33 cellular contexts compared by ENCODE assay signal in the genomic region with DNA sequence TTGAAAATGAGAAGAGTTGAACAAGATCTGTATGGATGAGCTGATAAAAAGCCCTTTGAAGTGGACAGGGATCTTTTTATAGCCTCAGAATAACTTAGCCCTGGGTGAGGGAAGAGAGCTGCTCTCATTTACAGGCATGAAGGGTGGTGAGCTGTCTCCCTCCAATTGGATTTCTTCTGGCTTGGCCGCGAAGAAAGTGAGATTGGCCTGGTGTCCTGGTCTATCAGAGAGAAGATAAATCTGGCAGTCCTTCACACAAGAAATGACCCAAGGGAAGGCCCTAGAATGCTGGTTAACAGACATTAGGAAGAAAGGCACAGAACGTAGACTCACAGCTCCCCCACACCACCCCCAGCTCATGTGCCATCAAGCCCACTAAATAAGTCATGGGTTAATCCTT.
"Had no signal": no experiment of that assay in that cellular context is flagged by ENCODE, and none has a peak within 500 bp of the region (broad histone marks: within the 10 kb centered on the region; RNA-seq: fewer than 3 reads in every experiment).

No MANE protein-coding gene starts in this region.

- H3K27me3 Mint-ChIP-seq: activated B cell treated with CpG ODN at 0.5 μM for 24 hours; activated CD4-positive, alpha-beta memory T cell treated with anti-CD3 and anti-CD28 coated beads for 36 hours; activated CD4-positive, alpha-beta T cell treated with anti-CD3 and anti-CD28 coated beads for 36 hours; activated CD8-positive, alpha-beta memory T cell treated with anti-CD3 and anti-CD28 coated beads, Interleukin-2, amount 10 ng/mL, durations not matched to agents 7 days and 5 days; activated naive CD8-positive, alpha-beta T cell; T-helper 17 cell had no signal

- H3K4me1 Mint-ChIP-seq: activated B cell treated with CpG ODN at 0.5 μM for 24 hours; activated CD4-positive, alpha-beta T cell treated with anti-CD3 and anti-CD28 coated beads for 36 hours; activated CD4-positive, alpha-beta T cell treated with anti-CD3 and anti-CD28 coated beads, Interleukin-2, amount 10 ng/mL, durations not matched to agents 24 days and 14 days; activated CD8-positive, alpha-beta memory T cell treated with anti-CD3 and anti-CD28 coated beads, Interleukin-2, amount 10 ng/mL, durations not matched to agents 7 days and 5 days; T-helper 17 cell had no signal

- H3K4me3 Mint-ChIP-seq: activated B cell treated with CpG ODN at 0.5 μM for 24 hours; activated CD4-positive, alpha-beta memory T cell treated with anti-CD3 and anti-CD28 coated beads for 36 hours; activated CD4-positive, alpha-beta T cell treated with anti-CD3 and anti-CD28 coated beads for 36 hours; activated CD4-positive, alpha-beta T cell treated with anti-CD3 and anti-CD28 coated beads, Interleukin-2, amount 10 ng/mL, durations not matched to agents 24 days and 14 days; activated CD8-positive, alpha-beta memory T cell treated with anti-CD3 and anti-CD28 coated beads, Interleukin-2, amount 10 ng/mL, durations not matched to agents 7 days and 5 days; activated CD8-positive, alpha-beta T cell treated with anti-CD3 and anti-CD28 coated beads, Interleukin-2, amount 10 ng/mL, durations not matched to agents 7 days and 5 days; activated naive CD8-positive, alpha-beta T cell; activated T-helper 1 cell treated with anti-CD3 and anti-CD28 coated beads, Interleukin-12 subunit alpha, Interleukin-12 subunit beta, Interleukin-2, Interleukin-4 antibody, amounts not matched to agents 30 ng/mL and 10 ng/mL and 1 ng/mL, durations not matched to agents 14 hours and 24 hours and 36 hours; T-helper 17 cell; T-helper 2 cell treated with Interferon-gamma antibody and Interleukin-4, amounts not matched to agents 5 μg/mL and 100 μg/mL, for 36 hours had no signal

- DNase-seq: activated B cell treated with CpG ODN at 0.5 μM for 24 hours; activated CD4-positive, alpha-beta memory T cell treated with anti-CD3 and anti-CD28 coated beads for 36 hours; activated CD4-positive, alpha-beta T cell treated with anti-CD3 and anti-CD28 coated beads for 36 hours; activated CD4-positive, alpha-beta T cell treated with anti-CD3 and anti-CD28 coated beads, Interleukin-2, amount 10 ng/mL, durations not matched to agents 24 days and 14 days; activated CD8-positive, alpha-beta memory T cell treated with anti-CD3 and anti-CD28 coated beads, Interleukin-2, amount 10 ng/mL, durations not matched to agents 7 days and 5 days; activated CD8-positive, alpha-beta memory T cell treated with anti-CD3 and anti-CD28 coated beads, Interleukin-2, amount 50 U/mL, for 4 hours; activated CD8-positive, alpha-beta T cell treated with anti-CD3 and anti-CD28 coated beads, Interleukin-2, amount 10 ng/mL, durations not matched to agents 7 days and 5 days; activated gamma-delta T cell; activated naive CD4-positive, alpha-beta T cell; activated naive CD4-positive, alpha-beta T cell treated with anti-CD3 and anti-CD28 coated beads, Interleukin-2, amount 50 U/mL, for 16 hours; activated T-cell treated with anti-CD3 and anti-CD28 coated beads, Interleukin-2, amount 50 U/mL, for 1 hour; activated T-cell treated with anti-CD3 and anti-CD28 coated beads, Interleukin-2, amount 50 U/mL, for 48 hours; amniotic stem cell; anterior cingulate cortex; brain microvascular endothelial cell; central memory CD4-positive, alpha-beta T cell; cerebellar nuclear complex; colonic mucosa; effector CD8-positive, alpha-beta T cell; esophagus squamous epithelium; foreskin fibroblast; gastrocnemius medialis; glutamatergic neuron; heart left ventricle; T-helper 1 cell; T-helper 17 cell; T1000; WERI-Rb-1 had no signal

- H3K27ac Mint-ChIP-seq: activated B cell treated with CpG ODN at 0.5 μM for 24 hours; activated CD4-positive, alpha-beta memory T cell treated with anti-CD3 and anti-CD28 coated beads for 36 hours; activated CD4-positive, alpha-beta T cell treated with anti-CD3 and anti-CD28 coated beads for 36 hours; activated CD4-positive, alpha-beta T cell treated with anti-CD3 and anti-CD28 coated beads, Interleukin-2, amount 10 ng/mL, durations not matched to agents 24 days and 14 days; activated CD8-positive, alpha-beta memory T cell treated with anti-CD3 and anti-CD28 coated beads, Interleukin-2, amount 10 ng/mL, durations not matched to agents 7 days and 5 days; activated CD8-positive, alpha-beta T cell treated with anti-CD3 and anti-CD28 coated beads, Interleukin-2, amount 10 ng/mL, durations not matched to agents 7 days and 5 days; activated naive CD8-positive, alpha-beta T cell; activated T-helper 1 cell treated with anti-CD3 and anti-CD28 coated beads, Interleukin-12 subunit alpha, Interleukin-12 subunit beta, Interleukin-2, Interleukin-4 antibody, amounts not matched to agents 30 ng/mL and 10 ng/mL and 1 ng/mL, durations not matched to agents 14 hours and 24 hours and 36 hours; T-helper 17 cell; T-helper 2 cell treated with Interferon-gamma antibody and Interleukin-4, amounts not matched to agents 5 μg/mL and 100 μg/mL, for 36 hours had no signal

- H3K36me3 Mint-ChIP-seq: activated CD8-positive, alpha-beta memory T cell treated with anti-CD3 and anti-CD28 coated beads, Interleukin-2, amount 10 ng/mL, durations not matched to agents 7 days and 5 days had no signal

- H3K4me3 ChIP-seq: colonic mucosa, esophagus squamous epithelium, gastrocnemius medialis, heart left ventricle had no signal

- FAIRE-seq: astrocyte, endothelial cell of umbilical vein had no signal
